In genomic region chr1:36579049-36579448, GRCh38 we compare ENCODE assay signal across 23 cellular contexts.
DNase-seq lines count a peak whose midpoint lies in the region; TF ChIP-seq lines count a peak whose summit lies in the region.
"Had no signal": no experiment of that assay in that cellular context is flagged by ENCODE, and none has a peak within 500 bp of the region (broad histone marks: within the 10 kb centered on the region; RNA-seq: fewer than 3 reads in every experiment).

No MANE protein-coding gene starts in this region.

- peaks cover 19% of the 10 kb centered on the region for H3K27me3 Mint-ChIP-seq in brain
- H3K27me3 Mint-ChIP-seq in glutamatergic neuron (ENCODE audit: unreplicated experiment) = no peaks in the 10 kb centered on the region

- H3K4me1 Mint-ChIP-seq in brain (peaks cover 44% of the 10 kb centered on the region), glutamatergic neuron (ENCODE audit: low read depth, unreplicated experiment) (peaks cover 42% of the 10 kb centered on the region)
- H3K4me1 Mint-ChIP-seq: CD14-positive monocyte; CD8-positive, alpha-beta memory T cell had no signal

- POLR2A ChIA-PET in HEK293 (lab: Yijun Ruan, JAX) = interaction anchor here (0.7 kb wide), 1 partner anchor 33 kb away, joined by 3 read pairs; no protein-coding TSS in a partner anchor

- H3K4me3 Mint-ChIP-seq in brain (no peak overlapping the region), glutamatergic neuron (ENCODE audit: unreplicated experiment) (no peak overlapping the region)
- H3K4me3 Mint-ChIP-seq: CD14-positive monocyte; CD4-positive, alpha-beta T cell; CD8-positive, alpha-beta memory T cell had no signal

- no peaks in the 10 kb centered on the region for H3K9me3 ChIP-seq in HEK293 (ENCODE audit: control insufficient read depth, insufficient read depth, low read depth, low read length)
- H3K9me3 ChIP-seq: A549; BE2C; BLaER1 treated with 17β-estradiol and CSF1 and Interleukin-3, amounts not matched to agents 10 nM and 100 nM had no signal

- CTCF ChIA-PET in HEK293 (lab: Yijun Ruan, JAX) = interaction anchor here (0.7 to 1.6 kb wide), 4 partner anchors 63 to 855 kb away, joined by 4 to 9 read pairs (median 4); no protein-coding TSS in a partner anchor

- H3K4me1 ChIP-seq in HEK293 (ENCODE audit: control insufficient read depth, insufficient read depth, low read length) = no peaks in the 10 kb centered on the region
- H3K4me1 ChIP-seq: A549, BE2C had no signal

- H3K36me3 Mint-ChIP-seq in brain (no peaks in the 10 kb centered on the region), glutamatergic neuron (ENCODE audit: unreplicated experiment) (no peaks in the 10 kb centered on the region)
- H3K36me3 Mint-ChIP-seq: CD14-positive monocyte; CD8-positive, alpha-beta memory T cell had no signal

- H3K9me3 Mint-ChIP-seq in brain = peaks cover 0 to 4% (median 0%) of the 10 kb centered on the region in 5 experiments
- peaks cover 4% of the 10 kb centered on the region for H3K9me3 Mint-ChIP-seq in glutamatergic neuron (ENCODE audit: unreplicated experiment)
- H3K9me3 Mint-ChIP-seq: CD4-positive, alpha-beta T cell; CD8-positive, alpha-beta memory T cell had no signal

- H3K36me3 ChIP-seq in HEK293 (ENCODE audit: control insufficient read depth in 2 of 2, insufficient read depth in 1 of 2, low read length in 2 of 2) = no peaks in the 10 kb centered on the region
- H3K36me3 ChIP-seq: BE2C; BLaER1 treated with 17β-estradiol and CSF1 and Interleukin-3, amounts not matched to agents 10 nM and 100 nM had no signal

- DNase-seq in glutamatergic neuron = no peak
- DNase-seq in dorsolateral prefrontal cortex = no peak
- no peak for DNase-seq in T-helper 9 cell
- DNase-seq in activated CD4-positive, alpha-beta T cell treated with anti-CD3 and anti-CD28 coated beads, Interleukin-2, amount 50 U/mL, for 4 hours = no peak
- DNase-seq in kidney tubule cell (ENCODE audit: low spot score) = no peak
- DNase-seq: 8988T; ACHN; AML-193; BE2C; Calu3; CD4-positive, alpha-beta T cell; CD8-positive, alpha-beta memory T cell; COR-L47; DMS153; DND-41; GOT3; H7; HCEC 1CT had no signal

- TF ChIP-seq CTCF in HEK293 (tag by site-specific recombination; IDR thresholded peaks at IDR 0.05) = no peak
- TF ChIP-seq CTCF in brain (conservative IDR thresholded peaks at IDR 0.05) = no peak
- no peak for TF ChIP-seq CTCF in glutamatergic neuron (IDR thresholded peaks at IDR 0.05; ENCODE audit: partially characterized antibody, unreplicated experiment)
- TF ChIP-seq CTCF in dorsolateral prefrontal cortex (IDR thresholded peaks at IDR 0.05 in 54 of 56, conservative IDR thresholded peaks at IDR 0.05 in 2 of 56; ENCODE audit: low read depth in 1 of 56, partially characterized antibody in 56 of 56) = no peak

- H3K27ac Mint-ChIP-seq in brain (peak overlapping the region in 3 of 5 experiments; percentile 21 to 80 (median 54)), glutamatergic neuron (ENCODE audit: unreplicated experiment) (peak overlapping the region; percentile 57)
- H3K27ac Mint-ChIP-seq: CD4-positive, alpha-beta T cell had no signal

- intact Hi-C loops in dorsolateral prefrontal cortex (cut with DNase I) = loop anchor here (10.0 kb wide), 2 partner anchors 456 to 856 kb away; partner anchors contain the start of gene GRIK3 (in 1 of the 2)

- peaks cover 0 to 32% (median 6%) of the 10 kb centered on the region in 45 donors for H3K27me3 ChIP-seq in dorsolateral prefrontal cortex
- H3K27me3 ChIP-seq: BE2C; BLaER1 treated with 17β-estradiol and CSF1 and Interleukin-3, amounts not matched to agents 10 nM and 100 nM had no signal

- H3K4me3 ChIP-seq in HEK293 (ENCODE audit: low read depth, low read length) (no peak overlapping the region), dorsolateral prefrontal cortex (no peak overlapping the region)
- H3K4me3 ChIP-seq: A549; BLaER1 treated with 17β-estradiol and CSF1 and Interleukin-3, amounts not matched to agents 10 nM and 100 nM had no signal

- H3K27ac ChIP-seq in HEK293 (ENCODE audit: extremely low read depth, low read depth, low read length) (no peak overlapping the region), dorsolateral prefrontal cortex (no peak overlapping the region)
- H3K27ac ChIP-seq: A549; BLaER1 treated with 17β-estradiol and CSF1 and Interleukin-3, amounts not matched to agents 10 nM and 100 nM had no signal

TF ChIP-seq in HEK293, 187 proteins besides CTCF, POLR2A, EP300 and RAD21:
- TF ChIP-seq ZNF629 (tag by site-specific recombination; IDR thresholded peaks at IDR 0.05) (no peak), ZFHX2 (tag by site-specific recombination; conservative IDR thresholded peaks at IDR 0.05) (peak; percentile 89), ZNF248 (tag by site-specific recombination; IDR thresholded peaks at IDR 0.05) (no peak), ZNF558 (tag by site-specific recombination; IDR thresholded peaks at IDR 0.05) (no peak), ZNF521 (tag by site-specific recombination; IDR thresholded peaks at IDR 0.05) (no peak), EGR2 (tag by site-specific recombination; IDR thresholded peaks at IDR 0.05; ENCODE audit: low read depth) (peak; percentile 87), ZBTB44 (tag by site-specific recombination; IDR thresholded peaks at IDR 0.05) (no peak), ZNF335 (tag by site-specific recombination; conservative IDR thresholded peaks at IDR 0.05) (no peak), ZXDB (tag by site-specific recombination; IDR thresholded peaks at IDR 0.05) (no peak)
